In genomic region chr12:131353826-131354225, GRCh38 we compare ENCODE assay signal across 31 cellular contexts.
"Had no signal": no experiment of that assay in that cellular context is flagged by ENCODE, and none has a peak within 500 bp of the region (broad histone marks: within the 10 kb centered on the region; RNA-seq: fewer than 3 reads in every experiment).

No MANE protein-coding gene starts in this region.

- H3K9me3 Mint-ChIP-seq: activated naive CD4-positive, alpha-beta T cell treated with anti-CD3 and anti-CD28 coated beads, Interleukin-2, amount 50 U/mL, for 24 hours; activated T-cell treated with anti-CD3 and anti-CD28 coated beads, Interleukin-2, amount 50 U/mL, for 24 hours; central memory CD8-positive, alpha-beta T cell had no signal

- H3K4me3 Mint-ChIP-seq: activated CD4-positive, alpha-beta T cell treated with anti-CD3 and anti-CD28 coated beads for 36 hours; activated naive CD4-positive, alpha-beta T cell treated with anti-CD3 and anti-CD28 coated beads, Interleukin-2, amount 50 U/mL, for 24 hours; activated naive CD8-positive, alpha-beta T cell treated with anti-CD3 and anti-CD28 coated beads, Interleukin-2, amount 50 U/mL, for 24 hours; activated T-cell treated with anti-CD3 and anti-CD28 coated beads, Interleukin-2, amount 50 U/mL, for 24 hours; central memory CD8-positive, alpha-beta T cell; naive thymus-derived CD4-positive, alpha-beta T cell had no signal

- H3K4me3 ChIP-seq: hepatocyte, pancreas, prostate gland, skin epidermis, testis, transverse colon had no signal

- H3K27me3 ChIP-seq: pancreas, testis had no signal

- H3K9me3 ChIP-seq: pancreas, prostate gland, testis, transverse colon had no signal

- H3K36me3 ChIP-seq: pancreas, prostate gland, transverse colon had no signal

- FAIRE-seq: bronchial epithelial cell, endometrium, frontal cortex, keratinocyte, pancreas had no signal

- H2AFZ ChIP-seq: hepatocyte had no signal

- H3K27ac ChIP-seq: epithelial cell of prostate, hepatocyte, pancreas, prostate gland, skin epidermis, testis, transverse colon had no signal

- H3K27ac Mint-ChIP-seq: activated CD4-positive, alpha-beta T cell treated with anti-CD3 and anti-CD28 coated beads for 36 hours; activated naive CD4-positive, alpha-beta T cell treated with anti-CD3 and anti-CD28 coated beads, Interleukin-2, amount 50 U/mL, for 24 hours; activated naive CD8-positive, alpha-beta T cell treated with anti-CD3 and anti-CD28 coated beads, Interleukin-2, amount 50 U/mL, for 24 hours; activated T-cell treated with anti-CD3 and anti-CD28 coated beads, Interleukin-2, amount 50 U/mL, for 24 hours had no signal

- H3K79me2 ChIP-seq: hepatocyte had no signal

- ATAC-seq: activated CD4-positive, alpha-beta T cell treated with anti-CD3 and anti-CD28 coated beads for 36 hours; activated naive CD8-positive, alpha-beta T cell treated with anti-CD3 and anti-CD28 coated beads, Interleukin-2, amount 50 U/mL, for 24 hours; left colon; naive thymus-derived CD4-positive, alpha-beta T cell; pancreas; sciatic nerve; stimulated activated naive CD8-positive, alpha-beta T cell treated with anti-CD3 and anti-CD28 coated beads, Interleukin-15, Interleukin-2, amounts not matched to agents 100 U/mL and 50 U/mL, for 24 hours had no signal

- H3K4me2 ChIP-seq: hepatocyte had no signal

- DNase-seq: activated CD4-positive, alpha-beta T cell treated with anti-CD3 and anti-CD28 coated beads for 36 hours; activated CD4-positive, alpha-beta T cell treated with anti-CD3 and anti-CD28 coated beads, Interleukin-2, amount 50 U/mL, for 48 hours; activated CD4-positive, CD25-positive, alpha-beta regulatory T cell; activated CD8-positive, alpha-beta memory T cell treated with anti-CD3 and anti-CD28 coated beads, Interleukin-2, amount 50 U/mL, for 48 hours; activated naive CD8-positive, alpha-beta T cell treated with anti-CD3 and anti-CD28 coated beads, Interleukin-2, amount 50 U/mL, for 24 hours; activated T-cell treated with anti-CD3 and anti-CD28 coated beads, Interleukin-2, amount 50 U/mL, for 24 hours; dermis blood vessel endothelial cell; effector CD4-positive, alpha-beta T cell; glutamatergic neuron; left colon; midbrain; naive thymus-derived CD4-positive, alpha-beta T cell; pancreas; retina; stimulated activated CD4-positive, alpha-beta T cell treated with anti-CD3 and anti-CD28 coated beads, Interleukin-12 subunit alpha, Interleukin-12 subunit beta, amount 100 ng/mL, for 4 hours; stimulated activated CD4-positive, alpha-beta T cell treated with anti-CD3 and anti-CD28 coated beads, Interleukin-4, amount 100 ng/mL, for 1 hour; stimulated activated naive CD8-positive, alpha-beta T cell treated with anti-CD3 and anti-CD28 coated beads, Interleukin-15, Interleukin-2, amounts not matched to agents 100 U/mL and 50 U/mL, for 24 hours; T-helper 1 cell; testis; transverse colon had no signal

- H3K36me3 Mint-ChIP-seq: activated naive CD4-positive, alpha-beta T cell treated with anti-CD3 and anti-CD28 coated beads, Interleukin-2, amount 50 U/mL, for 24 hours had no signal

- H3K4me1 Mint-ChIP-seq: activated CD4-positive, alpha-beta T cell treated with anti-CD3 and anti-CD28 coated beads for 36 hours; activated naive CD4-positive, alpha-beta T cell treated with anti-CD3 and anti-CD28 coated beads, Interleukin-2, amount 50 U/mL, for 24 hours; central memory CD8-positive, alpha-beta T cell had no signal

- H3K4me1 ChIP-seq: pancreas, prostate gland, transverse colon had no signal
